ENCODE assay signal across 8 cellular contexts in genomic region chr11:44727373-44728084, GRCh38. TPM values are rescaled to one million over a fixed set of nuclear protein-coding genes. Genes with fewer than 3 reads are reported as not detected.
DNase-seq lines count a peak whose midpoint lies in the region; ATAC-seq and TF ChIP-seq lines count a peak whose summit lies in the region.

No MANE protein-coding gene starts in this region.

- H3K27ac ChIP-seq in OCI-LY7 (ENCODE audit: low read depth, low read length, poor library complexity, severe bottlenecking) (no peak overlapping the region), fibroblast of lung (ENCODE audit: insufficient read depth, low read length) (no peak overlapping the region)

- intact Hi-C loops in OCI-LY7 (cut with micrococcal nuclease; ENCODE audit: unreplicated experiment): no loop called here
- intact Hi-C loops in natural killer cell (cut with micrococcal nuclease): loop anchor here (1.0 kb wide), 2 partner anchors 167 to 184 kb away; no protein-coding TSS in a partner anchor

- peaks cover 34% of the 10 kb centered on the region for H3K27me3 ChIP-seq in fibroblast of lung (ENCODE audit: control insufficient read depth, insufficient read depth, low read length)

- H3K27ac Mint-ChIP-seq in natural killer cell: peak overlapping the region in 1 of 2 donors; percentile 47
- H3K27ac Mint-ChIP-seq in stimulated activated effector memory CD8-positive, alpha-beta T cell treated with anti-CD3 and anti-CD28 coated beads, Interleukin-12 subunit alpha, Interleukin-12 subunit beta, amount 100 ng/mL, for 72 hours: peak overlapping the region; percentile 50

- in situ Hi-C loops in GM13976 (cut with MboI; ENCODE audit: low sequenced_read_pairs, unreplicated experiment): loop anchor here (10.0 kb wide), 1 partner anchor 187 kb away; no protein-coding TSS in a partner anchor

- H3K36me3 ChIP-seq in OCI-LY7 (ENCODE audit: insufficient read depth, low read length) (no peaks in the 10 kb centered on the region), fibroblast of lung (ENCODE audit: control insufficient read depth, insufficient read depth, low read length) (no peaks in the 10 kb centered on the region)

- H3K4me3 Mint-ChIP-seq in natural killer cell: peak overlapping the region; percentile 81
- peak overlapping the region; percentile 74 for H3K4me3 Mint-ChIP-seq in stimulated activated effector memory CD8-positive, alpha-beta T cell treated with anti-CD3 and anti-CD28 coated beads, Interleukin-12 subunit alpha, Interleukin-12 subunit beta, amount 100 ng/mL, for 72 hours

- ATAC-seq in HG03565 (IDR thresholded peaks at IDR 0.05; ENCODE audit: unreplicated experiment) (peak; percentile 53), natural killer cell (peak; percentile 80 to 87 (median 82))
- ATAC-seq in stimulated activated effector memory CD8-positive, alpha-beta T cell treated with anti-CD3 and anti-CD28 coated beads, Interleukin-12 subunit alpha, Interleukin-12 subunit beta, amount 100 ng/mL, for 72 hours: peak; percentile 84

- H3K36me3 Mint-ChIP-seq in natural killer cell: no peaks in the 10 kb centered on the region
- no peaks in the 10 kb centered on the region for H3K36me3 Mint-ChIP-seq in stimulated activated effector memory CD8-positive, alpha-beta T cell treated with anti-CD3 and anti-CD28 coated beads, Interleukin-12 subunit alpha, Interleukin-12 subunit beta, amount 100 ng/mL, for 72 hours

- H3K4me1 ChIP-seq in OCI-LY7 (ENCODE audit: insufficient read depth, low read length, poor library complexity, severe bottlenecking) (peaks cover 6% of the 10 kb centered on the region), fibroblast of lung (ENCODE audit: control insufficient read depth, extremely low read depth, insufficient read depth, low read length) (no peaks in the 10 kb centered on the region)

- peak overlapping the region; percentile 71 for H3K4me2 ChIP-seq in OCI-LY7 (ENCODE audit: low read length)
- peak overlapping the region; percentile 70 for H3K4me2 ChIP-seq in fibroblast of lung (ENCODE audit: extremely low read depth, insufficient read depth, low read length)

- no peaks in the 10 kb centered on the region for H3K9me2 ChIP-seq in OCI-LY7 (ENCODE audit: insufficient read depth, low read length)

- H3K9me3 ChIP-seq in OCI-LY7 (ENCODE audit: low read length): no peaks in the 10 kb centered on the region
- no peaks in the 10 kb centered on the region for H3K9me3 ChIP-seq in fibroblast of lung (ENCODE audit: control insufficient read depth, insufficient read depth, low read depth, low read length)

- peaks cover 5 to 15% of the 10 kb centered on the region in 2 donors for H3K4me1 Mint-ChIP-seq in natural killer cell
- H3K4me1 Mint-ChIP-seq in stimulated activated effector memory CD8-positive, alpha-beta T cell treated with anti-CD3 and anti-CD28 coated beads, Interleukin-12 subunit alpha, Interleukin-12 subunit beta, amount 100 ng/mL, for 72 hours: peaks cover 36% of the 10 kb centered on the region

- peak; percentile 53 for DNase-seq in A172 (ENCODE audit: low spot score)
- DNase-seq in GM13976 (ENCODE audit: low spot score): peak; percentile 93
- DNase-seq in OCI-LY7 (ENCODE audit: low spot score): peak; percentile 59
- peak; percentile 73 for DNase-seq in activated T-helper 1 cell treated with Interleukin-2 at 50 U/mL for 16 hours (ENCODE audit: low read depth)
- DNase-seq in fibroblast of lung (ENCODE audit: low read depth in 2 of 2): peak; percentile 62 to 71
- peak; percentile 69 for DNase-seq in natural killer cell
- DNase-seq in stimulated activated effector memory CD8-positive, alpha-beta T cell treated with anti-CD3 and anti-CD28 coated beads, Interleukin-12 subunit alpha, Interleukin-12 subunit beta, amount 100 ng/mL, for 72 hours (ENCODE audit: low spot score in 2 of 2): peak; percentile 73 to 82

- peaks cover 39 to 46% of the 10 kb centered on the region in 2 donors for H3K27me3 Mint-ChIP-seq in natural killer cell (ENCODE audit: low read depth in 2 of 2)

- no TSS peak for BruUV-seq in OCI-LY7 (replicated peaks; lab: Mats Ljungman, UMichigan)

- H2AFZ ChIP-seq in OCI-LY7 (ENCODE audit: low read length): no peak overlapping the region
- H2AFZ ChIP-seq in fibroblast of lung (ENCODE audit: low read length): no peak overlapping the region

- H4K20me1 ChIP-seq in OCI-LY7 (ENCODE audit: insufficient read depth, low read length) (no peaks in the 10 kb centered on the region), fibroblast of lung (ENCODE audit: control insufficient read depth, extremely low read depth, insufficient read depth, low read length) (no peaks in the 10 kb centered on the region)

- TF ChIP-seq CTCF in GM13976 (IDR thresholded peaks at IDR 0.05; ENCODE audit: borderline replicate concordance, control extremely low read depth, extremely low read depth, insufficient read depth, missing control alignments): peak; percentile 96
- peak; percentile 86 for TF ChIP-seq CTCF in OCI-LY7 (conservative IDR thresholded peaks at IDR 0.05; ENCODE audit: low read length)
- TF ChIP-seq CTCF in fibroblast of lung (conservative IDR thresholded peaks at IDR 0.05 in 1 of 2, IDR thresholded peaks at IDR 0.05 in 1 of 2; ENCODE audit: low read depth in 1 of 2, low read length in 2 of 2): peak; percentile 69 to 72
- TF ChIP-seq CTCF in natural killer cell (IDR thresholded peaks at IDR 0.05): peak; percentile 91

- H3K9ac ChIP-seq in fibroblast of lung (ENCODE audit: insufficient read depth, low read length): no peak overlapping the region

- CTCF ChIA-PET in OCI-LY7 (lab: Charles Lee; ENCODE audit: unreplicated experiment): no interaction called here

- H3K79me2 ChIP-seq in OCI-LY7 (ENCODE audit: insufficient read depth, low read depth, low read length) (no peaks in the 10 kb centered on the region), fibroblast of lung (ENCODE audit: control insufficient read depth, insufficient read depth, low read length) (no peaks in the 10 kb centered on the region)

- H3K4me3 ChIP-seq in OCI-LY7 (ENCODE audit: low read depth, low read length, poor library complexity, severe bottlenecking) (peak overlapping the region; percentile 38), fibroblast of lung (replicated peaks in 1 of 4; ENCODE audit: control extremely low read depth in 1 of 4, insufficient read depth in 1 of 4, low read depth in 3 of 4, low read length in 4 of 4) (peak overlapping the region in 1 of 4 experiments; percentile 33)

- POLR2A ChIA-PET in OCI-LY7 (lab: Charles Lee): no interaction called here

- H3K9me3 Mint-ChIP-seq in natural killer cell: no peaks in the 10 kb centered on the region
- no peaks in the 10 kb centered on the region for H3K9me3 Mint-ChIP-seq in stimulated activated effector memory CD8-positive, alpha-beta T cell treated with anti-CD3 and anti-CD28 coated beads, Interleukin-12 subunit alpha, Interleukin-12 subunit beta, amount 100 ng/mL, for 72 hours

RNA-seq across cellular contexts. Expression of gene TSPAN18, which starts 0.8 kb away (rescaled TPM):
- not detected in 2 replicates for total RNA-seq in A172 (2014; rRNA removed; shearing (Covaris generic))
- not detected in 2 replicates for total RNA-seq in OCI-LY7 (2014; rRNA removed; shearing (Covaris generic))
- total RNA-seq in OCI-LY7 (2022) (not detected in 2 replicates), fibroblast of lung (0.26 TPM in 1 of 2 replicates, not detected in the other), natural killer cell (1 to 10 TPM; 1.9 to 2.4 (median 2.3) TPM)
- polyA plus RNA-seq in fibroblast of lung: 0.09 and 0.15 TPM in 2 replicates
- polyA plus RNA-seq in fibroblast of lung (2012): 0.20 and 0.58 TPM in 2 replicates
- polyA minus RNA-seq in fibroblast of lung (ENCODE audit: low replicate concordance): 0.55 TPM in 1 of 2 replicates, not detected in the other
